ENCODE assay signal across 1 cellular context in the genomic region with DNA sequence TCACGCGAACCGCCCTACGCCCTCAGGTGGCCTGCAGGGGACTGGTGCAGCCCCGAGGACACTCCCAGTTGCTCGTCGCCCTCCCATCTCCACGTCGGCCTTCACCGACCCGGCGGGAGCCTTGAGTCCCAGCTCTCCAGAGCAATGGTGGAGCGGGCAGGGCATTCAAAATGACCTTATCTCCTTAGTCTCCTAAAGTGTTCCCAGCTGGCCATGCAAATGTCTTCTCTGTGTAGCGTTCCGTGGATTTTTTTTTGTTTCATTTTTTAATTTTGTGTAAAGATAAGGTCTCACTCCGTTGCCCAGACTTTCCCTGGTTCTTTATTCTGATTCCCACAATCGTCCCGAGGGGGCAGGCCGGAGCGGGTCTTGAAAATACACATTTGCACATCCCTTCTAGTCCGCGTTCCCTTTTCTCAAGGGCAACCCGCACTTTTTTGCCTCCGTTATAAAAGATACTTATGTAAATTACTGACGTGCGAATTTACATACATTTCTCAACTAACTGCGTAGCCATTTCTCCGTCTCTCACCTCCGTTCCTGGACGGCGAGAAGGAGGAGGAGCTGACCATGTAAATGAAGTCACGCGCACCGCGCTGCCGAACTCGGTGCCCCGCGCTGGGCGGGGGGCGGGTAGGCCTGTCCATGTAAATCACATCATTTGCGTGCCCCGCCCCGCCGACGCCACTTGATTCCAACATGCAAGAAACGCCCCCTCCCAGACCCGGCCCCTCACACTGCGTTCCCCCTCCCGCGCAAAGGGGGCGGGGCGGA.
TF ChIP-seq lines count a peak whose summit lies in the region.

No MANE protein-coding gene starts in this region.

TF ChIP-seq in K562, 482 proteins besides CTCF, POLR2A, EP300 and RAD21 (continued from another document and continues in another):
- no peak for TF ChIP-seq ZNF449 (CRISPR knock-in tag; IDR thresholded peaks at IDR 0.05)
- no peak for TF ChIP-seq ZNF263 (CRISPR knock-in tag; IDR thresholded peaks at IDR 0.05; ENCODE audit: borderline replicate concordance)
- TF ChIP-seq ZNF778 (CRISPR knock-in tag; IDR thresholded peaks at IDR 0.05), result no peak
- TF ChIP-seq CBX8 (IDR thresholded peaks at IDR 0.05; ENCODE audit: borderline replicate concordance, extremely low read depth, low read depth, low read length, poor library complexity, severe bottlenecking), result no peak
- TF ChIP-seq MCM5 (IDR thresholded peaks at IDR 0.05; ENCODE audit: low read depth), result no peak
- TF ChIP-seq HNRNPL (IDR thresholded peaks at IDR 0.05; ENCODE audit: low read depth, low read length), result 0 out of 2 replicates have a peak, but pooled peaks have one; percentile 38
- 0 out of 2 replicates have a peak, but pooled peaks have one; percentile 10 for TF ChIP-seq OTX1 (CRISPR knock-in tag; IDR thresholded peaks at IDR 0.05)
- TF ChIP-seq, protein P1, sequence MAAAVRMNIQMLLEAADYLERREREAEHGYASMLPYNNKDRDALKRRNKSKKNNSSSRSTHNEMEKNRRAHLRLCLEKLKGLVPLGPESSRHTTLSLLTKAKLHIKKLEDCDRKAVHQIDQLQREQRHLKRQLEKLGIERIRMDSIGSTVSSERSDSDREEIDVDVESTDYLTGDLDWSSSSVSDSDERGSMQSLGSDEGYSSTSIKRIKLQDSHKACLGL (CRISPR knock-in tag; IDR thresholded peaks at IDR 0.05; ENCODE audit: borderline replicate concordance, poor library complexity, severe bottlenecking), result no peak
- TF ChIP-seq MAFF (IDR thresholded peaks at IDR 0.05; ENCODE audit: low read length), result no peak
- TF ChIP-seq MAFK (IDR thresholded peaks at IDR 0.05; ENCODE audit: low read length), result no peak
- TF ChIP-seq ZNF77 (CRISPR knock-in tag; IDR thresholded peaks at IDR 0.05), result no peak
- TF ChIP-seq HDAC8 (tag; IDR thresholded peaks at IDR 0.05), result no peak
- TF ChIP-seq, protein P2, sequence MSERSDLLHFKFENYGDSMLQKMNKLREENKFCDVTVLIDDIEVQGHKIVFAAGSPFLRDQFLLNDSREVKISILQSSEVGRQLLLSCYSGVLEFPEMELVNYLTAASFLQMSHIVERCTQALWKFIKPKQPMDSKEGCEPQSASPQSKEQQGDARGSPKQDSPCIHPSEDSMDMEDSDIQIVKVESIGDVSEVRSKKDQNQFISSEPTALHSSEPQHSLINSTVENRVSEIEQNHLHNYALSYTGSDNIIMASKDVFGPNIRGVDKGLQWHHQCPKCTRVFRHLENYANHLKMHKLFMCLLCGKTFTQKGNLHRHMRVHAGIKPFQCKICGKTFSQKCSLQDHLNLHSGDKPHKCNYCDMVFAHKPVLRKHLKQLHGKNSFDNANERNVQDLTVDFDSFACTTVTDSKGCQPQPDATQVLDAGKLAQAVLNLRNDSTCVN (CRISPR knock-in tag; IDR thresholded peaks at IDR 0.05), result peak; percentile 82; the same call in 1 of the 2 replicates
- peak; percentile 30 for TF ChIP-seq PHF20 (IDR thresholded peaks at IDR 0.05; ENCODE audit: partially characterized antibody)
- TF ChIP-seq CTBP1 (IDR thresholded peaks at IDR 0.05; ENCODE audit: borderline replicate concordance), result peak; percentile 32; the same call in 1 of the 2 replicates
- no peak for TF ChIP-seq PYGO2 (tag; IDR thresholded peaks at IDR 0.05)
- TF ChIP-seq, protein P3, sequence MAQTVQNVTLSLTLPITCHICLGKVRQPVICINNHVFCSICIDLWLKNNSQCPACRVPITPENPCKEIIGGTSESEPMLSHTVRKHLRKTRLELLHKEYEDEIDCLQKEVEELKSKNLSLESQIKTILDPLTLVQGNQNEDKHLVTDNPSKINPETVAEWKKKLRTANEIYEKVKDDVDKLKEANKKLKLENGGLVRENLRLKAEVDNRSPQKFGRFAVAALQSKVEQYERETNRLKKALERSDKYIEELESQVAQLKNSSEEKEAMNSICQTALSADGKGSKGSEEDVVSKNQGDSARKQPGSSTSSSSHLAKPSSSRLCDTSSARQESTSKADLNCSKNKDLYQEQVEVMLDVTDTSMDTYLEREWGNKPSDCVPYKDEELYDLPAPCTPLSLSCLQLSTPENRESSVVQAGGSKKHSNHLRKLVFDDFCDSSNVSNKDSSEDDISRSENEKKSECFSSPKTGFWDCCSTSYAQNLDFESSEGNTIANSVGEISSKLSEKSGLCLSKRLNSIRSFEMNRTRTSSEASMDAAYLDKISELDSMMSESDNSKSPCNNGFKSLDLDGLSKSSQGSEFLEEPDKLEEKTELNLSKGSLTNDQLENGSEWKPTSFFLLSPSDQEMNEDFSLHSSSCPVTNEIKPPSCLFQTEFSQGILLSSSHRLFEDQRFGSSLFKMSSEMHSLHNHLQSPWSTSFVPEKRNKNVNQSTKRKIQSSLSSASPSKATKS (CRISPR knock-in tag; IDR thresholded peaks at IDR 0.05), result no peak
- no peak for TF ChIP-seq CCAR2 (IDR thresholded peaks at IDR 0.05; ENCODE audit: low read depth, low read length)
- TF ChIP-seq ZNF644 (tag; IDR thresholded peaks at IDR 0.05; ENCODE audit: low read depth), result no peak
- TF ChIP-seq DMBX1 (CRISPR knock-in tag; IDR thresholded peaks at IDR 0.05; ENCODE audit: borderline replicate concordance), result no peak
- no peak for TF ChIP-seq ZNF311 (CRISPR knock-in tag; IDR thresholded peaks at IDR 0.05)
- TF ChIP-seq BRCA1 (IDR thresholded peaks at IDR 0.05), result no peak
- no peak for TF ChIP-seq BRCA1 (CRISPR knock-in tag; IDR thresholded peaks at IDR 0.05)
- TF ChIP-seq, protein P4, sequence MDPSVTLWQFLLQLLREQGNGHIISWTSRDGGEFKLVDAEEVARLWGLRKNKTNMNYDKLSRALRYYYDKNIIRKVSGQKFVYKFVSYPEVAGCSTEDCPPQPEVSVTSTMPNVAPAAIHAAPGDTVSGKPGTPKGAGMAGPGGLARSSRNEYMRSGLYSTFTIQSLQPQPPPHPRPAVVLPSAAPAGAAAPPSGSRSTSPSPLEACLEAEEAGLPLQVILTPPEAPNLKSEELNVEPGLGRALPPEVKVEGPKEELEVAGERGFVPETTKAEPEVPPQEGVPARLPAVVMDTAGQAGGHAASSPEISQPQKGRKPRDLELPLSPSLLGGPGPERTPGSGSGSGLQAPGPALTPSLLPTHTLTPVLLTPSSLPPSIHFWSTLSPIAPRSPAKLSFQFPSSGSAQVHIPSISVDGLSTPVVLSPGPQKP (CRISPR knock-in tag; IDR thresholded peaks at IDR 0.05), result no peak
- TF ChIP-seq, protein P5, sequence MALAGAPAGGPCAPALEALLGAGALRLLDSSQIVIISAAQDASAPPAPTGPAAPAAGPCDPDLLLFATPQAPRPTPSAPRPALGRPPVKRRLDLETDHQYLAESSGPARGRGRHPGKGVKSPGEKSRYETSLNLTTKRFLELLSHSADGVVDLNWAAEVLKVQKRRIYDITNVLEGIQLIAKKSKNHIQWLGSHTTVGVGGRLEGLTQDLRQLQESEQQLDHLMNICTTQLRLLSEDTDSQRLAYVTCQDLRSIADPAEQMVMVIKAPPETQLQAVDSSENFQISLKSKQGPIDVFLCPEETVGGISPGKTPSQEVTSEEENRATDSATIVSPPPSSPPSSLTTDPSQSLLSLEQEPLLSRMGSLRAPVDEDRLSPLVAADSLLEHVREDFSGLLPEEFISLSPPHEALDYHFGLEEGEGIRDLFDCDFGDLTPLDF (CRISPR knock-in tag; IDR thresholded peaks at IDR 0.05), result 0 out of 2 replicates have a peak, but pooled peaks have one; percentile 27
- TF ChIP-seq ZNF609 (CRISPR knock-in tag; IDR thresholded peaks at IDR 0.05; ENCODE audit: borderline replicate concordance), result no peak
- peak; percentile 65 to 80; a peak in 3 of 4 replicates for TF ChIP-seq FOXK2 (conservative IDR thresholded peaks at IDR 0.05 in 1 of 2, IDR thresholded peaks at IDR 0.05 in 1 of 2; ENCODE audit: low read depth in 2 of 2)
- TF ChIP-seq NFATC3 (IDR thresholded peaks at IDR 0.05), result 0 out of 2 replicates have a peak, but pooled peaks have one; percentile 69
- no peak for TF ChIP-seq SIRT6 (IDR thresholded peaks at IDR 0.05; ENCODE audit: low read depth, low read length)
- peak; percentile 87 for TF ChIP-seq KDM5B (IDR thresholded peaks at IDR 0.05; ENCODE audit: insufficient replicate concordance, low read depth, low read length)
- TF ChIP-seq ZNF766 (CRISPR knock-in tag; conservative IDR thresholded peaks at IDR 0.05), result no peak
- no peak for TF ChIP-seq MTA2 (IDR thresholded peaks at IDR 0.05; ENCODE audit: low read depth)
- no peak for TF ChIP-seq RFX5 (IDR thresholded peaks at IDR 0.05; ENCODE audit: low read depth, low read length)
- TF ChIP-seq DPF2 (IDR thresholded peaks at IDR 0.05), result peak; percentile 81
- TF ChIP-seq ZZZ3 (IDR thresholded peaks at IDR 0.05), result no peak
- TF ChIP-seq ERF (CRISPR knock-in tag; IDR thresholded peaks at IDR 0.05), result no peak
- peak; percentile 41; the same call in 1 of the 2 replicates for TF ChIP-seq ZNF395 (CRISPR knock-in tag; IDR thresholded peaks at IDR 0.05)
- no peak for TF ChIP-seq ZBTB17 (CRISPR knock-in tag; IDR thresholded peaks at IDR 0.05)
- peak in 1 of 2 experiments; percentile 62; a peak in 3 of 4 replicates for TF ChIP-seq RCOR1 (IDR thresholded peaks at IDR 0.05; ENCODE audit: borderline replicate concordance in 1 of 2, low read depth in 2 of 2, low read length in 2 of 2)
- TF ChIP-seq FOXJ3 (CRISPR knock-in tag; IDR thresholded peaks at IDR 0.05), result no peak
- no peak for TF ChIP-seq RBM34 (IDR thresholded peaks at IDR 0.05; ENCODE audit: borderline replicate concordance, insufficient read depth, low read length)
- TF ChIP-seq, protein P6, sequence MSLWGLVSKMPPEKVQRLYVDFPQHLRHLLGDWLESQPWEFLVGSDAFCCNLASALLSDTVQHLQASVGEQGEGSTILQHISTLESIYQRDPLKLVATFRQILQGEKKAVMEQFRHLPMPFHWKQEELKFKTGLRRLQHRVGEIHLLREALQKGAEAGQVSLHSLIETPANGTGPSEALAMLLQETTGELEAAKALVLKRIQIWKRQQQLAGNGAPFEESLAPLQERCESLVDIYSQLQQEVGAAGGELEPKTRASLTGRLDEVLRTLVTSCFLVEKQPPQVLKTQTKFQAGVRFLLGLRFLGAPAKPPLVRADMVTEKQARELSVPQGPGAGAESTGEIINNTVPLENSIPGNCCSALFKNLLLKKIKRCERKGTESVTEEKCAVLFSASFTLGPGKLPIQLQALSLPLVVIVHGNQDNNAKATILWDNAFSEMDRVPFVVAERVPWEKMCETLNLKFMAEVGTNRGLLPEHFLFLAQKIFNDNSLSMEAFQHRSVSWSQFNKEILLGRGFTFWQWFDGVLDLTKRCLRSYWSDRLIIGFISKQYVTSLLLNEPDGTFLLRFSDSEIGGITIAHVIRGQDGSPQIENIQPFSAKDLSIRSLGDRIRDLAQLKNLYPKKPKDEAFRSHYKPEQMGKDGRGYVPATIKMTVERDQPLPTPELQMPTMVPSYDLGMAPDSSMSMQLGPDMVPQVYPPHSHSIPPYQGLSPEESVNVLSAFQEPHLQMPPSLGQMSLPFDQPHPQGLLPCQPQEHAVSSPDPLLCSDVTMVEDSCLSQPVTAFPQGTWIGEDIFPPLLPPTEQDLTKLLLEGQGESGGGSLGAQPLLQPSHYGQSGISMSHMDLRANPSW (CRISPR knock-in tag; IDR thresholded peaks at IDR 0.05), result no peak
